In the genomic region with DNA sequence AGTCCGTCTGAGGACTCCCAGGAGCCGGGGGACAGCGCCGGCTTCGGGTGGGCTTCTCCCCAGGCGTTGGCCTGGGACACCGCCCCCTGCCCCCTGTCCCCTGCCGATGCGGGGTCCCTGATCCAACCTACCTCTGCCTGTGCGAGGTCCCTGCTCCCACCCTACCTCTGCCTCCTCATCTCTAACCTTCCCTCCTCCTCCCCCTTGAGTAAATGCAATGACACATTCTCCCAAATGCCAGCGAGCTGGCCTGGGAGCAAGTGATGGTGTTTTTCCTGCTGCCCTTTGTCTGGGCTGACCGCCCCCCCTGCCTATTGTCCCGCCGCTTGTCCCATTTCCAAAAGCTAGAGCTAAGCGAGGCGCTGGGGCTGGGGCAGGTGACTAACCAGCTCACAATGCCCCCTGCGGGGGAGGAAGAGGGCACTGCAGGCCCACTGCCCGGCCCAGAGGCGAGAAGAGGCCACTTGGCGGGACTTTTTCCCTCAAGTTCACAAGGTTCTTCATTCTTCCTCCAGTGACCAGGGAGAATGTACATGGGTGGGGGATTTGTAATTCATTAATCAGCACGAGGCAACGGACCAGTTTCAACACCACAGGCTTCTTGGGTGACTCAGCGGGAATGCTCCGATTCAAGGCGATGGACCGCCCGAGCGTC, we compare ENCODE assay signal across 8 cellular contexts. TPM values are rescaled to one million over a fixed set of nuclear protein-coding genes. Genes with fewer than 3 reads are reported as not detected.
DNase-seq lines count a peak whose midpoint lies in the region; ATAC-seq and TF ChIP-seq lines count a peak whose summit lies in the region.

No MANE protein-coding gene starts in this region.

- H3K27ac ChIP-seq in duodenal mucosa (ENCODE audit: low read depth, low read length) (peak overlapping the region; percentile 66), liver (ENCODE audit: low read depth in 1 of 2, low read length in 2 of 2) (peak overlapping the region; percentile 56 to 73)

- no peaks in the 10 kb centered on the region for H3K36me3 ChIP-seq in duodenal mucosa (ENCODE audit: control insufficient read depth in 1 of 2, insufficient read depth in 2 of 2, low read length in 2 of 2)
- no peaks in the 10 kb centered on the region for H3K36me3 ChIP-seq in liver (ENCODE audit: control insufficient read depth in 4 of 4, insufficient read depth in 3 of 4, low read depth in 1 of 4, low read length in 3 of 4)

- H3K27me3 ChIP-seq in duodenal mucosa (ENCODE audit: control insufficient read depth in 1 of 2, insufficient read depth in 2 of 2, low read length in 2 of 2) (no peaks in the 10 kb centered on the region), liver (ENCODE audit: control insufficient read depth in 4 of 4, insufficient read depth in 4 of 4, low read length in 3 of 4) (no peaks in the 10 kb centered on the region)

- WGBS in liver, result 9% methylated on average over 28 of the region's 28 CpGs

- peak; percentile 37 for DNase-seq in G401 (ENCODE audit: low spot score)
- DNase-seq in HUDEP-2 (lab: John Stamatoyannopoulos, UW; ENCODE audit: unreplicated experiment in 76 of 76), result peak in 48 of 76 experiments; percentile 21 to 59 (median 39)
- DNase-seq in T1000 (lab: John Stamatoyannopoulos, UW), result peak; percentile 93
- peak; percentile 13 to 47 (median 42) for DNase-seq in stimulated activated naive CD4-positive, alpha-beta T cell (lab: John Stamatoyannopoulos, UW)

- H3K9me3 ChIP-seq in duodenal mucosa (ENCODE audit: control insufficient read depth in 1 of 2, low read length in 2 of 2) (no peaks in the 10 kb centered on the region), liver (ENCODE audit: control insufficient read depth in 4 of 4, low read length in 3 of 4) (no peaks in the 10 kb centered on the region)

- in situ Hi-C loops in G401 (cut with HindIII; ENCODE audit: low sequenced_read_pairs), result no loop called here

- TF ChIP-seq RAD21 in liver (IDR thresholded peaks at IDR 0.05), result peak; percentile 61 to 73

- peaks cover 25 to 32% of the 10 kb centered on the region in 2 donors for H3K4me1 ChIP-seq in duodenal mucosa (ENCODE audit: control insufficient read depth in 1 of 2, insufficient read depth in 2 of 2, low read length in 2 of 2)
- peaks cover 8 to 24% (median 10%) of the 10 kb centered on the region in 4 donors for H3K4me1 ChIP-seq in liver (ENCODE audit: control insufficient read depth in 4 of 4, insufficient read depth in 4 of 4, low read length in 3 of 4)

- TF ChIP-seq CTCF in liver (IDR thresholded peaks at IDR 0.05; ENCODE audit: low read depth, low read length, missing input control), result peak; percentile 56

- peak overlapping the region; percentile 28 to 53 for H3K9ac ChIP-seq in duodenal mucosa (ENCODE audit: low read depth in 1 of 2, low read length in 2 of 2)
- H3K9ac ChIP-seq in liver (ENCODE audit: low read depth in 1 of 2, low read length in 2 of 2), result peak overlapping the region in 1 of 2 donors; percentile 58

- ATAC-seq in HG02840 (IDR thresholded peaks at IDR 0.05; ENCODE audit: low FRiP score, unreplicated experiment) (no peak), HG02973 (IDR thresholded peaks at IDR 0.05; ENCODE audit: unreplicated experiment) (no peak)

- H3K4me3 ChIP-seq in duodenal mucosa (ENCODE audit: low read depth in 1 of 2, low read length in 2 of 2) (peak overlapping the region; percentile 50 to 63), liver (ENCODE audit: low read depth in 1 of 3, low read length in 3 of 3) (peak overlapping the region in 1 of 3 donors; percentile 75)

TF ChIP-seq in liver, 16 proteins besides CTCF, POLR2A, EP300 and RAD21:
- TF ChIP-seq HNF4A (conservative IDR thresholded peaks at IDR 0.05) (peak in 1 of 2 donors; percentile 66), FOXA2 (IDR thresholded peaks at IDR 0.05) (no peak), TAF1 (conservative IDR thresholded peaks at IDR 0.05) (no peak), RXRA (IDR thresholded peaks at IDR 0.05) (peak; percentile 11 to 62), FOXA1 (IDR thresholded peaks at IDR 0.05) (no peak), SP1 (IDR thresholded peaks at IDR 0.05) (peak; percentile 41), JUND (IDR thresholded peaks at IDR 0.05) (peak; percentile 53 to 80), YY1 (IDR thresholded peaks at IDR 0.05) (peak; percentile 57), GABPA (IDR thresholded peaks at IDR 0.05 in 1 of 2, conservative IDR thresholded peaks at IDR 0.05 in 1 of 2) (no peak), EGR1 (IDR thresholded peaks at IDR 0.05; ENCODE audit: low read depth in 2 of 2) (peak; percentile 76 to 94), NR2F2 (IDR thresholded peaks at IDR 0.05) (no peak), HNF4G (IDR thresholded peaks at IDR 0.05) (no peak)
- TF ChIP-seq, protein P1, sequence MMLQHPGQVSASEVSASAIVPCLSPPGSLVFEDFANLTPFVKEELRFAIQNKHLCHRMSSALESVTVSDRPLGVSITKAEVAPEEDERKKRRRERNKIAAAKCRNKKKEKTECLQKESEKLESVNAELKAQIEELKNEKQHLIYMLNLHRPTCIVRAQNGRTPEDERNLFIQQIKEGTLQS (IDR thresholded peaks at IDR 0.05), result no peak
- TF ChIP-seq, protein P2, sequence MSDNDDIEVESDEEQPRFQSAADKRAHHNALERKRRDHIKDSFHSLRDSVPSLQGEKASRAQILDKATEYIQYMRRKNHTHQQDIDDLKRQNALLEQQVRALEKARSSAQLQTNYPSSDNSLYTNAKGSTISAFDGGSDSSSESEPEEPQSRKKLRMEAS (IDR thresholded peaks at IDR 0.05), result no peak
- TF ChIP-seq, protein P3, sequence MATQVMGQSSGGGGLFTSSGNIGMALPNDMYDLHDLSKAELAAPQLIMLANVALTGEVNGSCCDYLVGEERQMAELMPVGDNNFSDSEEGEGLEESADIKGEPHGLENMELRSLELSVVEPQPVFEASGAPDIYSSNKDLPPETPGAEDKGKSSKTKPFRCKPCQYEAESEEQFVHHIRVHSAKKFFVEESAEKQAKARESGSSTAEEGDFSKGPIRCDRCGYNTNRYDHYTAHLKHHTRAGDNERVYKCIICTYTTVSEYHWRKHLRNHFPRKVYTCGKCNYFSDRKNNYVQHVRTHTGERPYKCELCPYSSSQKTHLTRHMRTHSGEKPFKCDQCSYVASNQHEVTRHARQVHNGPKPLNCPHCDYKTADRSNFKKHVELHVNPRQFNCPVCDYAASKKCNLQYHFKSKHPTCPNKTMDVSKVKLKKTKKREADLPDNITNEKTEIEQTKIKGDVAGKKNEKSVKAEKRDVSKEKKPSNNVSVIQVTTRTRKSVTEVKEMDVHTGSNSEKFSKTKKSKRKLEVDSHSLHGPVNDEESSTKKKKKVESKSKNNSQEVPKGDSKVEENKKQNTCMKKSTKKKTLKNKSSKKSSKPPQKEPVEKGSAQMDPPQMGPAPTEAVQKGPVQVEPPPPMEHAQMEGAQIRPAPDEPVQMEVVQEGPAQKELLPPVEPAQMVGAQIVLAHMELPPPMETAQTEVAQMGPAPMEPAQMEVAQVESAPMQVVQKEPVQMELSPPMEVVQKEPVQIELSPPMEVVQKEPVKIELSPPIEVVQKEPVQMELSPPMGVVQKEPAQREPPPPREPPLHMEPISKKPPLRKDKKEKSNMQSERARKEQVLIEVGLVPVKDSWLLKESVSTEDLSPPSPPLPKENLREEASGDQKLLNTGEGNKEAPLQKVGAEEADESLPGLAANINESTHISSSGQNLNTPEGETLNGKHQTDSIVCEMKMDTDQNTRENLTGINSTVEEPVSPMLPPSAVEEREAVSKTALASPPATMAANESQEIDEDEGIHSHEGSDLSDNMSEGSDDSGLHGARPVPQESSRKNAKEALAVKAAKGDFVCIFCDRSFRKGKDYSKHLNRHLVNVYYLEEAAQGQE (IDR thresholded peaks at IDR 0.05), result peak; percentile 27
- TF ChIP-seq, protein P4, sequence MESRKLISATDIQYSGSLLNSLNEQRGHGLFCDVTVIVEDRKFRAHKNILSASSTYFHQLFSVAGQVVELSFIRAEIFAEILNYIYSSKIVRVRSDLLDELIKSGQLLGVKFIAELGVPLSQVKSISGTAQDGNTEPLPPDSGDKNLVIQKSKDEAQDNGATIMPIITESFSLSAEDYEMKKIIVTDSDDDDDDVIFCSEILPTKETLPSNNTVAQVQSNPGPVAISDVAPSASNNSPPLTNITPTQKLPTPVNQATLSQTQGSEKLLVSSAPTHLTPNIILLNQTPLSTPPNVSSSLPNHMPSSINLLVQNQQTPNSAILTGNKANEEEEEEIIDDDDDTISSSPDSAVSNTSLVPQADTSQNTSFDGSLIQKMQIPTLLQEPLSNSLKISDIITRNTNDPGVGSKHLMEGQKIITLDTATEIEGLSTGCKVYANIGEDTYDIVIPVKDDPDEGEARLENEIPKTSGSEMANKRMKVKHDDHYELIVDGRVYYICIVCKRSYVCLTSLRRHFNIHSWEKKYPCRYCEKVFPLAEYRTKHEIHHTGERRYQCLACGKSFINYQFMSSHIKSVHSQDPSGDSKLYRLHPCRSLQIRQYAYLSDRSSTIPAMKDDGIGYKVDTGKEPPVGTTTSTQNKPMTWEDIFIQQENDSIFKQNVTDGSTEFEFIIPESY (IDR thresholded peaks at IDR 0.05), result no peak

RNA-seq across cellular contexts. Expression of a gene that starts 0.6 kb away (rescaled TPM):
- 1.9 and 4.2 TPM in 2 replicates for total RNA-seq in G401 (2014; rRNA removed; shearing (Covaris generic))
- total RNA-seq in liver, result under 1 TPM; 0.17 to 0.23 TPM
- polyA plus RNA-seq in liver, result 1 to 10 TPM in 1 of 2 donors, under 1 TPM in 1; 0.14 to 1.8 TPM

RNA-seq across cellular contexts. Expression of a gene that starts 17.7 kb away (rescaled TPM):
- total RNA-seq in G401 (2014; rRNA removed; shearing (Covaris generic)), result 20.3 and 38.1 TPM in 2 replicates
- total RNA-seq in liver, result 1 to 10 TPM; 5.9 to 8.6 TPM
- 1 to 10 TPM; 4.5 to 5.4 TPM for polyA plus RNA-seq in liver

RNA-seq across cellular contexts. Expression of a gene that starts 20.7 kb away (rescaled TPM):
- total RNA-seq in G401 (2014; rRNA removed; shearing (Covaris generic)), result 15.2 and 19.4 TPM in 2 replicates
- total RNA-seq in liver, result 10 to 100 TPM; 18.8 to 53.0 TPM
- 100 to 1,000 TPM; 119 to 246 TPM for polyA plus RNA-seq in liver

RNA-seq across cellular contexts. Expression of a gene that starts 27.6 kb away (rescaled TPM):
- total RNA-seq in G401 (2014; rRNA removed; shearing (Covaris generic)), result 319 TPM in 2 replicates
- 10 to 100 TPM; 62.4 to 92.9 TPM for total RNA-seq in liver
- 10 to 100 TPM; 74.2 to 77.6 TPM for polyA plus RNA-seq in liver

RNA-seq across cellular contexts. Expression of a gene that starts 29.8 kb away (rescaled TPM):
- total RNA-seq in G401 (2014; rRNA removed; shearing (Covaris generic)), result 0.10 and 0.31 TPM in 2 replicates
- total RNA-seq in liver, result 1 to 10 TPM; 2.3 to 4.4 TPM
- polyA plus RNA-seq in liver, result 1 to 10 TPM; 1.1 to 1.6 TPM

Comparison
In these comparisons a context has a peak if more than half of its experiments do, and no peak if none do; other contexts are left out.
1. DNase-seq: peak in every context shown above with its lines; median percentile 93 in T1000; 42 in stimulated activated naive CD4-positive, alpha-beta T cell; 39 in HUDEP-2; 37 in G401.